ENCODE assay signal across 25 cellular contexts in the genomic region with DNA sequence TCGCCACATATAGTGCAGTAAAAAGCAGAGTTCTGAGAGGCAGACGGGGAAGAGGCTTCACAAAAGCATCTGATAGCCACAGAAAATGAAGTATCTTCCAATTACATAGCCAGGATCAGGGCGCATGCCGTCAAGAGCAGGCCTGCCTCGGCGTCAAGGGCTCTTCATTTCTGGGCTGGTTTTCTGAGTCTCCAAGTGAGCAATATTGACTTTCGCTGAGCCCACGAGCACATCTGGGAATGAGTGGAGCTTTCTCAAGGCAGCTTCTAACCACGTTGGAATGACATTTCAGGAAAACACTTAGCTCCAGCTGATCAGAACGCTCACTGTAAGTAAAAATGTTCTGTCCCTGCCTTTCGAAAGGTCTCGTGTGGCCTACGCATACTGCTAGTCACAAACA. TPM values are rescaled to one million over a fixed set of nuclear protein-coding genes. Genes with fewer than 3 reads are reported as not detected.
DNase-seq lines count a peak whose midpoint lies in the region; ATAC-seq, FAIRE-seq and TF ChIP-seq lines count a peak whose summit lies in the region.
"Had no signal": no experiment of that assay in that cellular context is flagged by ENCODE, and none has a peak within 500 bp of the region (broad histone marks: within the 10 kb centered on the region; RNA-seq: fewer than 3 reads in every experiment).

No MANE protein-coding gene starts in this region.

- H3K4me1 ChIP-seq in astrocyte (ENCODE audit: insufficient read depth, low read length) (no peaks in the 10 kb centered on the region), lower lobe of right lung (no peaks in the 10 kb centered on the region), thyroid gland (no peaks in the 10 kb centered on the region)
- H3K4me1 ChIP-seq: A549, BE2C, Caco-2 had no signal

- no peaks in the 10 kb centered on the region for H3K9me3 ChIP-seq in astrocyte (ENCODE audit: insufficient read depth, low read depth, low read length)
- H3K9me3 ChIP-seq in lower lobe of right lung, result no peaks in the 10 kb centered on the region
- H3K9me3 ChIP-seq in thyroid gland, result no peaks in the 10 kb centered on the region
- H3K9me3 ChIP-seq: A549, BE2C had no signal

- WGBS in thyroid gland, 2 donors, result 39 to 55% methylated on average over 13 of the region's 13 CpGs

- FAIRE-seq in astrocyte (lab: Jason Lieb, UNC), result no peak
- FAIRE-seq: A549, GM12891, GM18507 had no signal

- no peak overlapping the region for H3K4me2 ChIP-seq in astrocyte (ENCODE audit: low read length)
- H3K4me2 ChIP-seq: A549; BLaER1 treated with 17β-estradiol and CSF1 and Interleukin-3, amounts not matched to agents 10 nM and 100 nM had no signal

- peak; percentile 0 for DNase-seq in NCI-H2029 treated with DMSO at 0.1 percent for 48 hours (lab: John Stamatoyannopoulos, UW)
- no peak for DNase-seq in NCI-H2029 (lab: John Stamatoyannopoulos, UW)
- DNase-seq in astrocyte (ENCODE audit: low read depth), result no peak
- DNase-seq in lower lobe of right lung, result peak; percentile 59
- peak; percentile 10 to 13 for DNase-seq in thyroid gland
- DNase-seq: 8988T; ACHN; AML-193; BE2C; Caco-2; CD4-positive, alpha-beta memory T cell; DMS153; GF-D8; GM23248; H9 had no signal

- no peaks in the 10 kb centered on the region for H3K36me3 Mint-ChIP-seq in astrocyte (ENCODE audit: low read depth, unreplicated experiment)
- H3K36me3 Mint-ChIP-seq: CD4-positive, alpha-beta memory T cell had no signal

- H3K27ac Mint-ChIP-seq in astrocyte (ENCODE audit: unreplicated experiment), result peak overlapping the region; percentile 71
- H3K27ac Mint-ChIP-seq: CD4-positive, alpha-beta memory T cell had no signal

- no peak overlapping the region for H3K27ac ChIP-seq in astrocyte (ENCODE audit: low read depth, low read length)
- H3K27ac ChIP-seq in lower lobe of right lung, result no peak overlapping the region
- no peak overlapping the region for H3K27ac ChIP-seq in thyroid gland
- H3K27ac ChIP-seq: A549; BLaER1 treated with 17β-estradiol and CSF1 and Interleukin-3, amounts not matched to agents 10 nM and 100 nM; GM23248 had no signal

- H3K4me3 ChIP-seq in astrocyte (ENCODE audit: insufficient read depth, low read depth, low read length), result no peak overlapping the region
- H3K4me3 ChIP-seq in lower lobe of right lung, result no peak overlapping the region
- no peak overlapping the region for H3K4me3 ChIP-seq in thyroid gland (replicated peaks in 1 of 3)
- H3K4me3 ChIP-seq: A549; BLaER1 treated with 17β-estradiol and CSF1 and Interleukin-3, amounts not matched to agents 10 nM and 100 nM; GM23248 had no signal

- no peaks in the 10 kb centered on the region for H3K36me3 ChIP-seq in astrocyte (ENCODE audit: insufficient read depth, low read length)
- H3K36me3 ChIP-seq in lower lobe of right lung, result no peaks in the 10 kb centered on the region
- H3K36me3 ChIP-seq in thyroid gland, result no peaks in the 10 kb centered on the region
- H3K36me3 ChIP-seq: BE2C; BLaER1 treated with 17β-estradiol and CSF1 and Interleukin-3, amounts not matched to agents 10 nM and 100 nM had no signal

- peaks cover 56% of the 10 kb centered on the region for H3K27me3 Mint-ChIP-seq in astrocyte (ENCODE audit: low read depth, unreplicated experiment)

- intact Hi-C loops in lower lobe of right lung (cut with DNase I) (no loop called here), thyroid gland (cut with DNase I) (no loop called here)

- peaks cover 4% of the 10 kb centered on the region for H3K4me1 Mint-ChIP-seq in astrocyte (ENCODE audit: low read depth, unreplicated experiment)
- H3K4me1 Mint-ChIP-seq: CD4-positive, alpha-beta memory T cell; H9 had no signal

- ATAC-seq in lower lobe of right lung, result peak; percentile 84 to 93
- ATAC-seq in GM21528 (IDR thresholded peaks at IDR 0.05; ENCODE audit: low FRiP score, unreplicated experiment), result no peak
- no peak for ATAC-seq in GM19324 (IDR thresholded peaks at IDR 0.05; ENCODE audit: low FRiP score, unreplicated experiment)
- ATAC-seq in HG03097 (IDR thresholded peaks at IDR 0.05; ENCODE audit: low FRiP score, unreplicated experiment), result no peak
- ATAC-seq: A549, HCT116 had no signal

- no peaks in the 10 kb centered on the region for H4K20me1 ChIP-seq in astrocyte (ENCODE audit: insufficient read depth, low read length)
- H4K20me1 ChIP-seq: BLaER1 treated with 17β-estradiol and CSF1 and Interleukin-3, amounts not matched to agents 10 nM and 100 nM had no signal

- no peak for TF ChIP-seq CTCF in astrocyte (IDR thresholded peaks at IDR 0.05; ENCODE audit: insufficient read depth, low read depth, low read length)
- no peak for TF ChIP-seq CTCF in lower lobe of right lung (IDR thresholded peaks at IDR 0.05)
- no peak for TF ChIP-seq CTCF in thyroid gland (IDR thresholded peaks at IDR 0.05)

- no peak for TF ChIP-seq POLR2A in thyroid gland (IDR thresholded peaks at IDR 0.05)

- H3K9ac ChIP-seq in astrocyte (ENCODE audit: low read length), result no peak overlapping the region
- H3K9ac ChIP-seq: BLaER1 treated with 17β-estradiol and CSF1 and Interleukin-3, amounts not matched to agents 10 nM and 100 nM; GM23248 had no signal

- H3K79me2 ChIP-seq in astrocyte (ENCODE audit: insufficient read depth, low read length), result no peaks in the 10 kb centered on the region

- H3K27me3 ChIP-seq in astrocyte (ENCODE audit: insufficient read depth, low read length), result peaks cover 4% of the 10 kb centered on the region
- H3K27me3 ChIP-seq in lower lobe of right lung (ENCODE audit: low read depth), result peaks cover 8% of the 10 kb centered on the region
- H3K27me3 ChIP-seq in thyroid gland, result no peaks in the 10 kb centered on the region
- H3K27me3 ChIP-seq: BE2C; BLaER1 treated with 17β-estradiol and CSF1 and Interleukin-3, amounts not matched to agents 10 nM and 100 nM had no signal

- H3K4me3 Mint-ChIP-seq in astrocyte (ENCODE audit: unreplicated experiment), result no peak overlapping the region
- H3K4me3 Mint-ChIP-seq: CD4-positive, alpha-beta memory T cell; H9 had no signal

- H3K9me3 Mint-ChIP-seq in astrocyte (ENCODE audit: unreplicated experiment), result peaks cover 4% of the 10 kb centered on the region

- H2AFZ ChIP-seq in astrocyte (ENCODE audit: low read depth, low read length), result no peak overlapping the region
- H2AFZ ChIP-seq: GM23248 had no signal

RNA-seq across cellular contexts. Expression of a gene that starts 51.9 kb away (rescaled TPM):
- not detected in 2 replicates for total RNA-seq in astrocyte
- total RNA-seq in lower lobe of right lung, result not detected
- total RNA-seq in thyroid gland, result not detected
- total RNA-seq: CD4-positive, alpha-beta memory T cell; Daoy; G401; GM23248; H9 had no signal

Comparison
In these comparisons a context has a peak if more than half of its experiments do, and no peak if none do; other contexts are left out.
1. DNase-seq: peak in NCI-H2029 treated with DMSO at 0.1 percent for 48 hours (single experiment), lower lobe of right lung (single experiment) and thyroid gland (2 of 2); none in NCI-H2029 (single experiment) and astrocyte (single experiment).
2. ATAC-seq: peak in lower lobe of right lung (2 of 2); none in GM21528 (single experiment), GM19324 (single experiment) and HG03097 (single experiment).